Comparison of ENCODE assay signal across 8 cellular contexts in genomic region chr1:65075123-65075976, GRCh38.
DNase-seq lines count a peak whose midpoint lies in the region; ATAC-seq and TF ChIP-seq lines count a peak whose summit lies in the region.

No MANE protein-coding gene starts in this region.

- no peaks in the 10 kb centered on the region for H3K36me3 Mint-ChIP-seq in osteocyte (ENCODE audit: unreplicated experiment)

- H3K4me1 Mint-ChIP-seq in osteocyte (ENCODE audit: unreplicated experiment) = peaks cover 3% of the 10 kb centered on the region

- H3K27me3 ChIP-seq in aorta (ENCODE audit: control insufficient read depth in 1 of 2, insufficient read depth in 2 of 2, low read length in 1 of 2) = no peaks in the 10 kb centered on the region

- peak; percentile 71 for DNase-seq in COLO668 (lab: John Stamatoyannopoulos, UW; ENCODE audit: unreplicated experiment)
- peak in 47 of 76 experiments; percentile 5 to 67 (median 39) for DNase-seq in HUDEP-2 (lab: John Stamatoyannopoulos, UW; ENCODE audit: unreplicated experiment in 76 of 76)
- DNase-seq in OCI-M1 (lab: John Stamatoyannopoulos, UW) = peak; percentile 82
- peak; percentile 37 for DNase-seq in activated T-cell treated with anti-CD3 and anti-CD28 coated beads for 48 hours (ENCODE audit: low read depth)
- DNase-seq in fibroblast of mammary gland (ENCODE audit: low read depth) = peak; percentile 76
- DNase-seq in osteocyte (ENCODE audit: extremely low spot score, unreplicated experiment) = no peak
- DNase-seq in aorta = peak in 1 of 2 donors; percentile 58

- H3K4me3 ChIP-seq in fibroblast of mammary gland (ENCODE audit: control insufficient read depth, low read depth, low read length) (no peak overlapping the region), aorta (ENCODE audit: low read length in 2 of 2) (no peak overlapping the region)

- H3K9me3 Mint-ChIP-seq in osteocyte (ENCODE audit: unreplicated experiment) = no peaks in the 10 kb centered on the region

- H3K36me3 ChIP-seq in aorta (ENCODE audit: control insufficient read depth in 1 of 2, insufficient read depth in 2 of 2, low read length in 1 of 2) = no peaks in the 10 kb centered on the region

- 61 to 62% methylated on average over 6 of the region's 6 CpGs for WGBS in aorta, 2 donors

- no peak overlapping the region for H3K27ac Mint-ChIP-seq in osteocyte (ENCODE audit: unreplicated experiment)

- H3K27me3 Mint-ChIP-seq in osteocyte (ENCODE audit: unreplicated experiment) = peaks cover 25% of the 10 kb centered on the region

- no peaks in the 10 kb centered on the region for H3K9me3 ChIP-seq in aorta (ENCODE audit: control insufficient read depth, low read length)

- no peak overlapping the region for H3K27ac ChIP-seq in aorta (ENCODE audit: low read depth in 1 of 2, low read length in 2 of 2)

- TF ChIP-seq CTCF in fibroblast of mammary gland (conservative IDR thresholded peaks at IDR 0.05; ENCODE audit: control insufficient read depth, insufficient read depth, low read depth, low read length) = peak; percentile 88
- TF ChIP-seq CTCF in osteocyte (IDR thresholded peaks at IDR 0.05) = peak; percentile 74

- intact Hi-C loops in aorta (cut with DNase I) = loop anchor here (5.0 kb wide), 2 partner anchors 132 to 612 kb away; no protein-coding TSS in a partner anchor

- no peaks in the 10 kb centered on the region for H3K4me1 ChIP-seq in aorta (ENCODE audit: control insufficient read depth in 1 of 2, insufficient read depth in 2 of 2, low read length in 2 of 2)

- no peak overlapping the region for H3K4me3 Mint-ChIP-seq in osteocyte (ENCODE audit: unreplicated experiment)

- ATAC-seq in GM19467 (IDR thresholded peaks at IDR 0.05; ENCODE audit: unreplicated experiment) (peak; percentile 63), aorta (ENCODE audit: low FRiP score) (peak; percentile 82)
